Comparison of ENCODE assay signal across 21 cellular contexts in the genomic region with DNA sequence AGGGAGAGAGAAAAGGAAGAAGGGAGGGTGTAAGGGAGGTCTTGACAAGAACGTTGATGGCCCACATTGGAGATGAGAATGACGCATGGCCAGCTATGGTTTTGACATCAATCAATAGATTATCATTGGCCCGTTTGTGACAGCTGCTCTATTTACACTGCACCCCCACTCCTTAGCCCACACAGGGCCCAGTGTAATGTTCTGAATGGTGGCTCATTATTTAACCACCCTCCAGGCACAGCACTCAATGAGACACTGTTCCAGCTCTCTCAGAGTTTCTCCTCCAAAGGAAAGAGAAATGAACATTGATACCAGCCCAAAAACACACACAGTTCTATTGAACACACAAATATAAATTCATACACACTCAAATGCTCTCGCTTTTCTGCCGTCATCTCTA.
A peak's percentile ranks its signal among the peaks of the same experiment; 100 is the strongest.
DNase-seq lines count a peak whose midpoint lies in the region; ATAC-seq and TF ChIP-seq lines count a peak whose summit lies in the region.
"Had no signal": no experiment of that assay in that cellular context is flagged by ENCODE, and none has a peak within 500 bp of the region (broad histone marks: within the 10 kb centered on the region; RNA-seq: fewer than 3 reads in every experiment).

No MANE protein-coding gene starts in this region.

- H3K4me3 ChIP-seq in ascending aorta (no peak overlapping the region), aorta (ENCODE audit: low read length in 2 of 2) (no peak overlapping the region)
- H3K4me3 ChIP-seq: GM12878, SJSA1 had no signal

- H3K9me3 ChIP-seq in ascending aorta (peaks cover 0 to 5% of the 10 kb centered on the region in 2 donors), aorta (ENCODE audit: control insufficient read depth, low read length) (peaks cover 1% of the 10 kb centered on the region)

- H3K36me3 ChIP-seq in ascending aorta: no peaks in the 10 kb centered on the region
- no peaks in the 10 kb centered on the region for H3K36me3 ChIP-seq in aorta (ENCODE audit: control insufficient read depth in 1 of 2, insufficient read depth in 2 of 2, low read length in 1 of 2)
- H3K36me3 ChIP-seq: SJSA1 had no signal

- no peak for TF ChIP-seq CTCF in ascending aorta (IDR thresholded peaks at IDR 0.05)

- WGBS in aorta, 2 donors: 75 to 82% methylated on average over 4 to 5 of the region's 5 CpGs

- H3K4me1 ChIP-seq in ascending aorta (peaks cover 0 to 17% of the 10 kb centered on the region in 2 donors), aorta (ENCODE audit: control insufficient read depth in 1 of 2, insufficient read depth in 2 of 2, low read length in 2 of 2) (peaks cover 2 to 5% of the 10 kb centered on the region in 2 donors)
- H3K4me1 ChIP-seq: SJSA1 had no signal

- intact Hi-C loops in ascending aorta (cut with DNase I): loop anchor here (5.0 to 10.0 kb wide), 3 partner anchors 56 to 556 kb away; partner anchors contain the start of genes MBNL2 and RAP2A
- intact Hi-C loops in aorta (cut with DNase I): loop anchor here in 1 of 2 donors (10.0 kb wide), 2 partner anchors 56 to 666 kb away; no protein-coding TSS in a partner anchor

- H3K4me3 Mint-ChIP-seq in activated T-cell treated with anti-CD3 and anti-CD28 coated beads, Interleukin-2, amount 50 U/mL, for 72 hours: no peak overlapping the region
- H3K4me3 Mint-ChIP-seq: CD4-positive, alpha-beta T cell had no signal

- no peak overlapping the region for H3K27ac Mint-ChIP-seq in activated T-cell treated with anti-CD3 and anti-CD28 coated beads, Interleukin-2, amount 50 U/mL, for 72 hours
- H3K27ac Mint-ChIP-seq: CD4-positive, alpha-beta T cell had no signal

- H3K36me3 Mint-ChIP-seq in activated T-cell treated with anti-CD3 and anti-CD28 coated beads, Interleukin-2, amount 50 U/mL, for 72 hours (ENCODE audit: insufficient read depth in 2 of 2): no peaks in the 10 kb centered on the region

- no peak for ATAC-seq in aorta (ENCODE audit: low FRiP score)
- ATAC-seq in activated T-cell treated with anti-CD3 and anti-CD28 coated beads, Interleukin-2, amount 50 U/mL, for 72 hours (replicated peaks in 1 of 2): no peak
- ATAC-seq in GM19463 (IDR thresholded peaks at IDR 0.05; ENCODE audit: unreplicated experiment): no peak
- ATAC-seq in GM21576 (IDR thresholded peaks at IDR 0.05; ENCODE audit: unreplicated experiment): no peak
- ATAC-seq: GM12878, HCT116, Right ventricle myocardium inferior had no signal

- peak overlapping the region; percentile 74 to 87 for H3K27ac ChIP-seq in ascending aorta
- peak overlapping the region; percentile 19 to 36 for H3K27ac ChIP-seq in aorta (ENCODE audit: low read depth in 1 of 2, low read length in 2 of 2)
- H3K27ac ChIP-seq: KMS-11, SJSA1 had no signal

- DNase-seq in ascending aorta (ENCODE audit: low spot score in 2 of 2) (no peak), hippocampal formation (lab: John Stamatoyannopoulos, UW) (peak; percentile 40 to 52), pons (ENCODE audit: low spot score) (peak; percentile 92), aorta (no peak)
- no peak for DNase-seq in activated T-cell treated with anti-CD3 and anti-CD28 coated beads, Interleukin-2, amount 50 U/mL, for 72 hours
- DNase-seq: CD4-positive, alpha-beta T cell; DND-41; IMR-90; NCI-H1105 treated with DMSO at 0.1 percent for 48 hours; NCI-H1694 treated with DMSO at 0.1 percent for 48 hours; NCI-H2081 treated with DMSO at 0.1 percent for 48 hours; NCI-H2171 treated with DMSO at 0.1 percent for 48 hours; NCI-H526; OCI-M1 had no signal

- no peaks in the 10 kb centered on the region for H3K27me3 Mint-ChIP-seq in activated T-cell treated with anti-CD3 and anti-CD28 coated beads, Interleukin-2, amount 50 U/mL, for 72 hours (ENCODE audit: low read depth)

- peaks cover 0 to 5% of the 10 kb centered on the region in 2 donors for H3K9me3 Mint-ChIP-seq in activated T-cell treated with anti-CD3 and anti-CD28 coated beads, Interleukin-2, amount 50 U/mL, for 72 hours

- H3K4me1 Mint-ChIP-seq in activated T-cell treated with anti-CD3 and anti-CD28 coated beads, Interleukin-2, amount 50 U/mL, for 72 hours (ENCODE audit: low read depth): no peaks in the 10 kb centered on the region

- H3K27me3 ChIP-seq in ascending aorta (no peaks in the 10 kb centered on the region), aorta (ENCODE audit: control insufficient read depth in 1 of 2, insufficient read depth in 2 of 2, low read length in 1 of 2) (no peaks in the 10 kb centered on the region)
- H3K27me3 ChIP-seq: SJSA1 had no signal

Comparison
In these comparisons a context has a peak if more than half of its experiments do, and no peak if none do; other contexts are left out.
1. DNase-seq: peak in hippocampal formation (2 of 2) and pons (single experiment); none in ascending aorta (0 of 2), aorta (0 of 2) and activated T-cell treated with anti-CD3 and anti-CD28 coated beads, Interleukin-2, amount 50 U/mL, for 72 hours (0 of 2).